ENCODE assay signal across 1 cellular context in the genomic region with DNA sequence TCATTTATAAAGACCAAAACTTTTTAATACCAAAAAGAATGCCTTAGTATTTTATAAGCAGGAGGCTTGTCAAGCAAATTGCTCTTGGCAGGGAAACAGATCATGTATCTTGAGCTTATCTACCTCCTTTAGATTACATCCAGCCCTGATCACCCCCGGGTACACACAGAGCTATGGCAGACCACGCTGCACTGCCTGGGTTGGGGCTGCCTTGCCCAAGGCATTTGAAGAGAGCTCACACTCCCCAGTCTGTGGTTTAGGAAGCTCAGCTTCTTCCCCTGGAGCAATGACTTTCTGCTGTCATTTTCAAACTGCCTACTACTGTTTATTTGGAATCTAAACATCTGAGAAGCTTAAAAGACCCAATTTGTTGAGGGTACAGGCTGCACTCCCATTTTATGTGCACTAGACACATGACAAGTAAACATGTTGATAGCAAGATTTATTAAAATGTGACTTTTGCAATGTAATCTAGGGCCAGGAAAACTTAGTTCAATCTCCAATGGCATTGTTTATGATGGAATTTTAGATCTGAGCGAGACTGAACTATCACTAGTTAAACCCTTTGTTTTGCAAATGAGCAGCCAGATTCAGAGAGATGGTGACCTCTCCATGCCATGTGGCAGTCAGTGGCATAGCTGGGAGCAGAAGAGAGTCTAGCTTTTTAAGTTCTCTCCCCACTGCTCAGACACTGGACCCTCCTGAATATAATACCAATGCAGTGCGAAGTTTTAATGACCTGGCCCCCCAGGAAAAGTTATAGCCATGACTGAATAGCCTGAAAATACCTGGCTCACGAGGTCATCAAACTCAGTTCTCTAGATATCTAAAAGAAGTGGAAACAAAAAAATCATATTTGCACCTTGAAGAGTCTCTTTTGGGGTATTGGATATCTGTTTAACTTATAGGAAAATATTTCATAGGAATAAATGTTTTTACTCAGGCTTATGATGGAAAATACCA.
TF ChIP-seq lines count a peak whose summit lies in the region.

No MANE protein-coding gene starts in this region.

TF ChIP-seq in GM23338, 12 proteins besides CTCF, POLR2A, EP300 and RAD21:
- TF ChIP-seq, protein P1, sequence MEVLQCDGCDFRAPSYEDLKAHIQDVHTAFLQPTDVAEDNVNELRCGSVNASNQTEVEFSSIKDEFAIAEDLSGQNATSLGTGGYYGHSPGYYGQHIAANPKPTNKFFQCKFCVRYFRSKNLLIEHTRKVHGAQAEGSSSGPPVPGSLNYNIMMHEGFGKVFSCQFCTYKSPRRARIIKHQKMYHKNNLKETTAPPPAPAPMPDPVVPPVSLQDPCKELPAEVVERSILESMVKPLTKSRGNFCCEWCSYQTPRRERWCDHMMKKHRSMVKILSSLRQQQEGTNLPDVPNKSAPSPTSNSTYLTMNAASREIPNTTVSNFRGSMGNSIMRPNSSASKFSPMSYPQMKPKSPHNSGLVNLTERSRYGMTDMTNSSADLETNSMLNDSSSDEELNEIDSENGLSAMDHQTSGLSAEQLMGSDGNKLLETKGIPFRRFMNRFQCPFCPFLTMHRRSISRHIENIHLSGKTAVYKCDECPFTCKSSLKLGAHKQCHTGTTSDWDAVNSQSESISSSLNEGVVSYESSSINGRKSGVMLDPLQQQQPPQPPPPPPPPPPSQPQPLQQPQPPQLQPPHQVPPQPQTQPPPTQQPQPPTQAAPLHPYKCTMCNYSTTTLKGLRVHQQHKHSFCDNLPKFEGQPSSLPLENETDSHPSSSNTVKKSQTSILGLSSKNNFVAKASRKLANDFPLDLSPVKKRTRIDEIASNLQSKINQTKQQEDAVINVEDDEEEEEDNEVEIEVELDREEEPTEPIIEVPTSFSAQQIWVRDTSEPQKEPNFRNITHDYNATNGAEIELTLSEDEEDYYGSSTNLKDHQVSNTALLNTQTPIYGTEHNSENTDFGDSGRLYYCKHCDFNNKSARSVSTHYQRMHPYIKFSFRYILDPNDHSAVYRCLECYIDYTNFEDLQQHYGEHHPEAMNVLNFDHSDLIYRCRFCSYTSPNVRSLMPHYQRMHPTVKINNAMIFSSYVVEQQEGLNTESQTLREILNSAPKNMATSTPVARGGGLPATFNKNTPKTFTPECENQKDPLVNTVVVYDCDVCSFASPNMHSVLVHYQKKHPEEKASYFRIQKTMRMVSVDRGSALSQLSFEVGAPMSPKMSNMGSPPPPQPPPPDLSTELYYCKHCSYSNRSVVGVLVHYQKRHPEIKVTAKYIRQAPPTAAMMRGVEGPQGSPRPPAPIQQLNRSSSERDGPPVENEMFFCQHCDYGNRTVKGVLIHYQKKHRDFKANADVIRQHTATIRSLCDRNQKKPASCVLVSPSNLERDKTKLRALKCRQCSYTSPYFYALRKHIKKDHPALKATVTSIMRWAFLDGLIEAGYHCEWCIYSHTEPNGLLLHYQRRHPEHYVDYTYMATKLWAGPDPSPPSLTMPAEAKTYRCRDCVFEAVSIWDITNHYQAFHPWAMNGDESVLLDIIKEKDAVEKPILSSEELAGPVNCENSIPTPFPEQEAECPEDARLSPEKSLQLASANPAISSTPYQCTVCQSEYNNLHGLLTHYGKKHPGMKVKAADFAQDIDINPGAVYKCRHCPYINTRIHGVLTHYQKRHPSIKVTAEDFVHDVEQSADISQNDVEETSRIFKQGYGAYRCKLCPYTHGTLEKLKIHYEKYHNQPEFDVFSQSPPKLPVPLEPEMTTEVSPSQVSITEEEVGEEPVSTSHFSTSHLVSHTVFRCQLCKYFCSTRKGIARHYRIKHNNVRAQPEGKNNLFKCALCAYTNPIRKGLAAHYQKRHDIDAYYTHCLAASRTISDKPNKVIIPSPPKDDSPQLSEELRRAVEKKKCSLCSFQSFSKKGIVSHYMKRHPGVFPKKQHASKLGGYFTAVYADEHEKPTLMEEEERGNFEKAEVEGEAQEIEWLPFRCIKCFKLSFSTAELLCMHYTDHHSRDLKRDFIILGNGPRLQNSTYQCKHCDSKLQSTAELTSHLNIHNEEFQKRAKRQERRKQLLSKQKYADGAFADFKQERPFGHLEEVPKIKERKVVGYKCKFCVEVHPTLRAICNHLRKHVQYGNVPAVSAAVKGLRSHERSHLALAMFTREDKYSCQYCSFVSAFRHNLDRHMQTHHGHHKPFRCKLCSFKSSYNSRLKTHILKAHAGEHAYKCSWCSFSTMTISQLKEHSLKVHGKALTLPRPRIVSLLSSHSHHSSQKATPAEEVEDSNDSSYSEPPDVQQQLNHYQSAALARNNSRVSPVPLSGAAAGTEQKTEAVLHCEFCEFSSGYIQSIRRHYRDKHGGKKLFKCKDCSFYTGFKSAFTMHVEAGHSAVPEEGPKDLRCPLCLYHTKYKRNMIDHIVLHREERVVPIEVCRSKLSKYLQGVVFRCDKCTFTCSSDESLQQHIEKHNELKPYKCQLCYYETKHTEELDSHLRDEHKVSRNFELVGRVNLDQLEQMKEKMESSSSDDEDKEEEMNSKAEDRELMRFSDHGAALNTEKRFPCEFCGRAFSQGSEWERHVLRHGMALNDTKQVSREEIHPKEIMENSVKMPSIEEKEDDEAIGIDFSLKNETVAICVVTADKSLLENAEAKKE (CRISPR knock-in tag; IDR thresholded peaks at IDR 0.05) = 0 out of 2 replicates have a peak, but pooled peaks have one; percentile 22
- no peak for TF ChIP-seq ZNF331 (CRISPR knock-in tag; IDR thresholded peaks at IDR 0.05; ENCODE audit: low read depth)
